In the genomic region with DNA sequence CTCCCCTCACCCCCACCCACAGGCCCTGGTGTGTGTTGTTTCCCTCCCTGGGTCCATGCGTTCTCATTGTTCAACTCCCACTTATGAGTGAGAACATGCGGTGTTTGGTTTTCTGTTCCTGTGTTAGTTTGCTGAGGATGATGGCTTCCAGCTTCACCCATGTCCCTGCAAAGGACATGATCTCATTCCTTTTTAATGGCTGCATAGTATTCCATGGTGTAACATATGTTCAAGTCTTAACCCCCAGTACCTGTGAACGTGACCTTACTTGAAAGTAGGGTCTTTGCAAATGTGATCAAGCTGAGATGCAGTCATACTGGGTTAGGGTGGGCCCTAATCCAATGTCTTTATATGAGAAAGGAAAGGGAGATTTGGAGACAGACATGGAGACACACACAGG, we compare ENCODE assay signal across 6 cellular contexts. TPM values are rescaled to one million over a fixed set of nuclear protein-coding genes. Genes with fewer than 3 reads are reported as not detected.
"Had no signal": no experiment of that assay in that cellular context is flagged by ENCODE, and none has a peak within 500 bp of the region (broad histone marks: within the 10 kb centered on the region; RNA-seq: fewer than 3 reads in every experiment).

No MANE protein-coding gene starts in this region.

RNA-seq across cellular contexts. Expression of a gene that starts 3.0 kb away (rescaled TPM):
- total RNA-seq: stomach, subcutaneous adipose tissue, thoracic aorta, tibial nerve, transverse colon, vagina had no signal
- polyA plus RNA-seq: stomach had no signal
